Comparison of ENCODE assay signal across 10 cellular contexts in the genomic region with DNA sequence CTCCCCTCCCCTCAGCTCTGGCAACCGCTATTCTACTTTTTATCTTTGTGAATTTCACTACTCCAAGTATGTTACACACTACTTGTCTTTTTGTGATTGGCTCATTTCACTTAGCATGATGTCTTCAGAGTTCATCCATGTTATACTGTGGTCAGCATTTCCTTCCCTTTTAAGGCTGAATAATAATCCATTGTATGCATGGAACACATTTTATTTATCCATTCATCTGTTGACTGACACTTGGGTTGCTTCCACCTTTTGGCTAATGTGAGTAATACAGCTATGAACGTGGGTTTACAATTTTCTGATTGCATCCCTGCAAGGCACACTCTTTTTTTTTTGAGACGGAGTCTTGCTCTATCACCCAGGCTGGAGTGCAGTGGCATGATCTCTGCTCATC. TPM values are rescaled to one million over a fixed set of nuclear protein-coding genes. Genes with fewer than 3 reads are reported as not detected.
A peak's percentile ranks its signal among the peaks of the same experiment; 100 is the strongest.
DNase-seq lines count a peak whose midpoint lies in the region; ATAC-seq and TF ChIP-seq lines count a peak whose summit lies in the region.
"Had no signal": no experiment of that assay in that cellular context is flagged by ENCODE, and none has a peak within 500 bp of the region (broad histone marks: within the 10 kb centered on the region; RNA-seq: fewer than 3 reads in every experiment).

No MANE protein-coding gene starts in this region.

- no peaks in the 10 kb centered on the region for H3K27me3 Mint-ChIP-seq in T-helper 2 cell treated with Interferon-gamma antibody and Interleukin-4, amounts not matched to agents 5 μg/mL and 100 μg/mL, for 36 hours (ENCODE audit: low read depth)
- peaks cover 3 to 6% (median 5%) of the 10 kb centered on the region in 3 donors for H3K27me3 Mint-ChIP-seq in CD14-positive monocyte (ENCODE audit: low read depth in 3 of 3)

- H3K27ac Mint-ChIP-seq in T-helper 2 cell treated with Interferon-gamma antibody and Interleukin-4, amounts not matched to agents 5 μg/mL and 100 μg/mL, for 36 hours, result peak overlapping the region; percentile 56
- H3K27ac Mint-ChIP-seq in CD14-positive monocyte, result no peak overlapping the region
- H3K27ac Mint-ChIP-seq: H9 had no signal

- H3K27ac ChIP-seq in foreskin keratinocyte, result no peak overlapping the region
- H3K27ac ChIP-seq: vagina had no signal

- TF ChIP-seq CTCF in BE2C (IDR thresholded peaks at IDR 0.05; ENCODE audit: low read depth, low read length) (peak; percentile 7; the same call in 1 of the 2 replicates), foreskin keratinocyte (conservative IDR thresholded peaks at IDR 0.05) (peak; percentile 60), CD14-positive monocyte (IDR thresholded peaks at IDR 0.05) (no peak)

- peaks cover 42% of the 10 kb centered on the region for H3K4me1 Mint-ChIP-seq in T-helper 2 cell treated with Interferon-gamma antibody and Interleukin-4, amounts not matched to agents 5 μg/mL and 100 μg/mL, for 36 hours (ENCODE audit: low read depth)
- peaks cover 5% of the 10 kb centered on the region for H3K4me1 Mint-ChIP-seq in CD14-positive monocyte

- H3K4me3 Mint-ChIP-seq in T-helper 2 cell treated with Interferon-gamma antibody and Interleukin-4, amounts not matched to agents 5 μg/mL and 100 μg/mL, for 36 hours, result no peak overlapping the region
- no peak overlapping the region for H3K4me3 Mint-ChIP-seq in CD14-positive monocyte
- H3K4me3 Mint-ChIP-seq: H9 had no signal

- H3K4me3 ChIP-seq in BE2C (ENCODE audit: low read depth, low read length), result no peak overlapping the region
- H3K4me3 ChIP-seq: vagina had no signal

- H3K4me1 ChIP-seq in BE2C (no peaks in the 10 kb centered on the region), foreskin keratinocyte (peaks cover 26% of the 10 kb centered on the region)

- no peak for DNase-seq in BE2C
- peak; percentile 11 for DNase-seq in H4 (ENCODE audit: low spot score)
- no peak for DNase-seq in T-helper 2 cell treated with Interferon-gamma antibody and Interleukin-4, amounts not matched to agents 5 μg/mL and 100 μg/mL, for 36 hours (ENCODE audit: low spot score)
- peak; percentile 34 to 57 for DNase-seq in foreskin keratinocyte
- DNase-seq in activated effector memory CD4-positive, alpha-beta T cell treated with anti-CD3 and anti-CD28 coated beads, Interleukin-2, amount 50 U/mL, for 16 hours, result no peak
- DNase-seq in activated CD4-positive, alpha-beta T cell treated with anti-CD3 and anti-CD28 coated beads, Interleukin-2, amount 50 U/mL, for 48 hours, result no peak
- DNase-seq in CD14-positive monocyte (ENCODE audit: low spot score), result no peak
- DNase-seq: H9 had no signal

- no peaks in the 10 kb centered on the region for H3K9me3 Mint-ChIP-seq in T-helper 2 cell treated with Interferon-gamma antibody and Interleukin-4, amounts not matched to agents 5 μg/mL and 100 μg/mL, for 36 hours
- H3K9me3 Mint-ChIP-seq in CD14-positive monocyte, result peaks cover 0 to 2% (median 0%) of the 10 kb centered on the region in 7 donors
- H3K9me3 Mint-ChIP-seq: H9 had no signal

- peaks cover 31% of the 10 kb centered on the region for H3K36me3 Mint-ChIP-seq in T-helper 2 cell treated with Interferon-gamma antibody and Interleukin-4, amounts not matched to agents 5 μg/mL and 100 μg/mL, for 36 hours (ENCODE audit: low read depth)
- H3K36me3 Mint-ChIP-seq in CD14-positive monocyte, result no peaks in the 10 kb centered on the region

- ATAC-seq in foreskin keratinocyte, result no peak
- no peak for ATAC-seq in HG02763 (IDR thresholded peaks at IDR 0.05; ENCODE audit: unreplicated experiment)

- H3K27me3 ChIP-seq in BE2C, result no peaks in the 10 kb centered on the region
- no peaks in the 10 kb centered on the region for H3K27me3 ChIP-seq in foreskin keratinocyte
- H3K27me3 ChIP-seq: vagina had no signal

- no peaks in the 10 kb centered on the region for H3K36me3 ChIP-seq in BE2C
- H3K36me3 ChIP-seq: vagina had no signal

- H3K9me3 ChIP-seq in BE2C, result no peaks in the 10 kb centered on the region
- H3K9me3 ChIP-seq: vagina had no signal

- intact Hi-C loops in CD14-positive monocyte (cut with micrococcal nuclease), result no loop called here

RNA-seq across cellular contexts. Expression of gene FUT8, which starts 53.0 kb away (rescaled TPM):
- 7.2 TPM for polyA plus RNA-seq in BE2C (2012; ENCODE audit: insufficient read depth, insufficient read length, low read depth)
- total RNA-seq in H4 (2014; rRNA removed; shearing (Covaris generic)), result 28.9 and 39.5 TPM in 2 replicates
- total RNA-seq in foreskin keratinocyte, result 30.5 and 30.8 TPM in 2 replicates
- polyA plus RNA-seq in foreskin keratinocyte, result 7.9 and 10.2 TPM in 2 replicates
- 1 to 10 TPM; 5.0 to 5.1 TPM for polyA plus RNA-seq in CD14-positive monocyte

Comparison
In these comparisons a context has a peak if more than half of its experiments do, and no peak if none do; other contexts are left out.
1. DNase-seq: peak in H4 (single experiment) and foreskin keratinocyte (2 of 2); none in BE2C (single experiment), T-helper 2 cell treated with Interferon-gamma antibody and Interleukin-4, amounts not matched to agents 5 μg/mL and 100 μg/mL, for 36 hours (single experiment), activated effector memory CD4-positive, alpha-beta T cell treated with anti-CD3 and anti-CD28 coated beads, Interleukin-2, amount 50 U/mL, for 16 hours (single experiment), activated CD4-positive, alpha-beta T cell treated with anti-CD3 and anti-CD28 coated beads, Interleukin-2, amount 50 U/mL, for 48 hours (0 of 2) and CD14-positive monocyte (single experiment).